26 cellular contexts compared by ENCODE assay signal in the genomic region with DNA sequence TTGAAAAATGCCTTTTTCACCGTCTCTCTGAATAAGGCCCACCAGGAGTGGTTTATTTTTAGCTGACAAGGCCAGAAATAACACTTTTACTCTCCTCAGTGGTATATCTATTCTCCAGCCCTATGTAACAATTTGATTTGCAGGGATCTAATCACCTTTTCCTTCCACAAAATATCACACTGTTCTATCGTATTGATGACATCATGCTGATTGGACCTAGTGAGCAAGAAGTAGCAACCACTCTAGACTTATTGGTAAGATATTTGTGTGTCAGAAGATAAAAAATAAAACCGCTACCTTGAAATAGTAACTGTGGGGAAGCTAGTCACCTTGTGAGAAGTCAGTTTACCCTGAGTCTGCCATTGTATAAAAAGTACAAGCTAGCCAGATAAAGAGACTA. TPM values are rescaled to one million over a fixed set of nuclear protein-coding genes. Genes with fewer than 3 reads are reported as not detected.
"Had no signal": no experiment of that assay in that cellular context is flagged by ENCODE, and none has a peak within 500 bp of the region (broad histone marks: within the 10 kb centered on the region; RNA-seq: fewer than 3 reads in every experiment).

No MANE protein-coding gene starts in this region.

- H3K27me3 ChIP-seq: esophagus squamous epithelium, gastrocnemius medialis had no signal

- H3K27ac ChIP-seq: coronary artery, dorsolateral prefrontal cortex, epithelial cell of prostate, esophagus squamous epithelium, gastrocnemius medialis, heart right ventricle, left lung, lower lobe of right lung had no signal

- ATAC-seq: esophagus mucosa, gastrocnemius medialis, heart right ventricle, left cardiac atrium, left lung, left ventricle myocardium superior, lower lobe of right lung had no signal

- H3K36me3 ChIP-seq: esophagus squamous epithelium, gastrocnemius medialis, heart right ventricle, left lung, lower lobe of right lung had no signal

- H3K4me3 ChIP-seq: coronary artery, dorsolateral prefrontal cortex, esophagus squamous epithelium, gastrocnemius medialis, heart right ventricle, left lung, lower lobe of right lung had no signal

- H3K9me3 ChIP-seq: esophagus squamous epithelium, gastrocnemius medialis, heart right ventricle, left lung, lower lobe of right lung had no signal

- FAIRE-seq: islet of Langerhans, keratinocyte had no signal

- DNase-seq: dermis blood vessel endothelial cell; dorsolateral prefrontal cortex; effector CD4-positive, alpha-beta T cell; effector memory CD4-positive, alpha-beta T cell; esophagus squamous epithelium; foreskin fibroblast; foreskin melanocyte; gastrocnemius medialis; glutamatergic neuron; head of caudate nucleus; heart right ventricle; hippocampal formation; left cardiac atrium; left lung; left ventricle myocardium superior; lower lobe of right lung; midbrain had no signal

- H3K4me1 ChIP-seq: esophagus squamous epithelium, gastrocnemius medialis, heart right ventricle, left lung, lower lobe of right lung had no signal

RNA-seq across cellular contexts. Expression of a gene that starts 27.7 kb away (rescaled TPM):
- total RNA-seq: dermis blood vessel endothelial cell, esophagus mucosa, esophagus squamous epithelium, gastrocnemius medialis, glomerular endothelial cell, lower leg skin, lung microvascular endothelial cell, mononuclear cell had no signal
- polyA plus RNA-seq: keratinocyte had no signal
